Comparison of ENCODE assay signal across 8 cellular contexts in genomic region chr1:95117207-95118018, GRCh38. TPM values are rescaled to one million over a fixed set of nuclear protein-coding genes. Genes with fewer than 3 reads are reported as not detected.
DNase-seq lines count a peak whose midpoint lies in the region; ATAC-seq and TF ChIP-seq lines count a peak whose summit lies in the region.

Gene TLCD4 (plus strand): TSS chr1:95117355. CDS start chr1:95143902, 26,547 bp downstream.

- WGBS in HUES64 = under 1% methylated on average over 108 of the region's 108 CpGs

- H3K36me3 ChIP-seq in HUES64 (ENCODE audit: insufficient read depth, low read length) (no peaks in the 10 kb centered on the region), rectal smooth muscle tissue (ENCODE audit: control insufficient read depth, insufficient read depth, low read length) (no peaks in the 10 kb centered on the region)

- peak; percentile 58 for DNase-seq in COR-L47 (lab: John Stamatoyannopoulos, UW)
- DNase-seq in anterior cingulate cortex (lab: John Stamatoyannopoulos, UW) = peak in 51 of 58 donors; percentile 12 to 82 (median 47)
- DNase-seq in hepatic stellate cell (ENCODE audit: low spot score) = peak; percentile 38
- DNase-seq in OCI-M2 (lab: John Stamatoyannopoulos, UW; ENCODE audit: unreplicated experiment) = no peak

- no peaks in the 10 kb centered on the region for H3K9me3 ChIP-seq in HUES64 (ENCODE audit: insufficient read depth, low read depth, low read length)

- H3K4me1 ChIP-seq in HUES64 (ENCODE audit: insufficient read depth, low read length) = 0 out of 2 replicates have a peak, but pooled peaks cover 5% of the 10 kb centered on the region
- peaks cover 2% of the 10 kb centered on the region for H3K4me1 ChIP-seq in rectal smooth muscle tissue (ENCODE audit: control insufficient read depth, insufficient read depth, low read length)

- peak; percentile 71 for ATAC-seq in GM21515 (IDR thresholded peaks at IDR 0.05; ENCODE audit: unreplicated experiment)
- peak; percentile 95 for ATAC-seq in SK-N-SH treated with all-trans-retinoic acid at 6 μM for 48 hours

- H3K27me3 ChIP-seq in HUES64 (ENCODE audit: insufficient read depth, low read length) (peaks cover 16% of the 10 kb centered on the region), rectal smooth muscle tissue (ENCODE audit: control insufficient read depth, insufficient read depth, low read length) (no peaks in the 10 kb centered on the region)

- H3K4me3 ChIP-seq in HUES64 (ENCODE audit: low read length) (peak within 1 kb of the TSS; percentile 81), rectal smooth muscle tissue (ENCODE audit: low read length) (peak within 1 kb of the TSS; percentile 83)

- H3K27ac ChIP-seq in HUES64 (ENCODE audit: low read depth, low read length) (peak within 1 kb of the TSS; percentile 18; the same call in 1 of the 2 replicates), rectal smooth muscle tissue (ENCODE audit: low read depth, low read length) (peak within 1 kb of the TSS; percentile 28)

- H3K9ac ChIP-seq in HUES64 (ENCODE audit: low read depth, low read length) (peak within 1 kb of the TSS; percentile 74), rectal smooth muscle tissue (ENCODE audit: low read length) (peak within 1 kb of the TSS; percentile 45)

TF ChIP-seq in SK-N-SH treated with all-trans-retinoic acid at 6 μM for 48 hours, 23 proteins besides CTCF, POLR2A, EP300 and RAD21:
- TF ChIP-seq GLIS3 (CRISPR knock-in tag; IDR thresholded peaks at IDR 0.05) (no peak), POU6F1 (CRISPR knock-in tag; IDR thresholded peaks at IDR 0.05; ENCODE audit: borderline replicate concordance, low read depth) (no peak), TCF4 (CRISPR knock-in tag; IDR thresholded peaks at IDR 0.05; ENCODE audit: borderline replicate concordance) (no peak), ZNF8 (CRISPR knock-in tag; IDR thresholded peaks at IDR 0.05) (no peak), ISL1 (CRISPR knock-in tag; IDR thresholded peaks at IDR 0.05) (no peak)
- TF ChIP-seq, protein P1, sequence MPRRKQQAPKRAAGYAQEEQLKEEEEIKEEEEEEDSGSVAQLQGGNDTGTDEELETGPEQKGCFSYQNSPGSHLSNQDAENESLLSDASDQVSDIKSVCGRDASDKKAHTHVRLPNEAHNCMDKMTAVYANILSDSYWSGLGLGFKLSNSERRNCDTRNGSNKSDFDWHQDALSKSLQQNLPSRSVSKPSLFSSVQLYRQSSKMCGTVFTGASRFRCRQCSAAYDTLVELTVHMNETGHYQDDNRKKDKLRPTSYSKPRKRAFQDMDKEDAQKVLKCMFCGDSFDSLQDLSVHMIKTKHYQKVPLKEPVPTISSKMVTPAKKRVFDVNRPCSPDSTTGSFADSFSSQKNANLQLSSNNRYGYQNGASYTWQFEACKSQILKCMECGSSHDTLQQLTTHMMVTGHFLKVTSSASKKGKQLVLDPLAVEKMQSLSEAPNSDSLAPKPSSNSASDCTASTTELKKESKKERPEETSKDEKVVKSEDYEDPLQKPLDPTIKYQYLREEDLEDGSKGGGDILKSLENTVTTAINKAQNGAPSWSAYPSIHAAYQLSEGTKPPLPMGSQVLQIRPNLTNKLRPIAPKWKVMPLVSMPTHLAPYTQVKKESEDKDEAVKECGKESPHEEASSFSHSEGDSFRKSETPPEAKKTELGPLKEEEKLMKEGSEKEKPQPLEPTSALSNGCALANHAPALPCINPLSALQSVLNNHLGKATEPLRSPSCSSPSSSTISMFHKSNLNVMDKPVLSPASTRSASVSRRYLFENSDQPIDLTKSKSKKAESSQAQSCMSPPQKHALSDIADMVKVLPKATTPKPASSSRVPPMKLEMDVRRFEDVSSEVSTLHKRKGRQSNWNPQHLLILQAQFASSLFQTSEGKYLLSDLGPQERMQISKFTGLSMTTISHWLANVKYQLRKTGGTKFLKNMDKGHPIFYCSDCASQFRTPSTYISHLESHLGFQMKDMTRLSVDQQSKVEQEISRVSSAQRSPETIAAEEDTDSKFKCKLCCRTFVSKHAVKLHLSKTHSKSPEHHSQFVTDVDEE (CRISPR knock-in tag; IDR thresholded peaks at IDR 0.05) = no peak

RNA-seq across cellular contexts. Expression of gene TLCD4, which starts in this region (rescaled TPM):
- polyA plus RNA-seq in HUES64 (2013, experiment 1 of 2) = 0.80 TPM
- 1.1 TPM for polyA plus RNA-seq in HUES64 (2013, experiment 2 of 2)
